Comparison of ENCODE assay signal across 17 cellular contexts in genomic region chr2:69948963-69949645, GRCh38. TPM values are rescaled to one million over a fixed set of nuclear protein-coding genes. Genes with fewer than 3 reads are reported as not detected.
"Had no signal": no experiment of that assay in that cellular context is flagged by ENCODE, and none has a peak within 500 bp of the region (broad histone marks: within the 10 kb centered on the region; RNA-seq: fewer than 3 reads in every experiment).

No MANE protein-coding gene starts in this region.

- H3K79me2 ChIP-seq: hepatocyte had no signal

- H3K4me1 Mint-ChIP-seq: nephron, WTC11 had no signal

- H3K27me3 Mint-ChIP-seq: T-cell had no signal

- ATAC-seq: activated T-cell treated with anti-CD3 and anti-CD28 coated beads, Interleukin-2, amount 50 U/mL, for 72 hours; esophagus mucosa; left ventricle myocardium superior; T-cell; upper lobe of right lung had no signal

- FAIRE-seq: colon, keratinocyte had no signal

- H3K9me3 Mint-ChIP-seq: activated CD4-positive, alpha-beta memory T cell treated with anti-CD3 and anti-CD28 coated beads, Interleukin-2, amount 10 ng/mL, durations not matched to agents 7 days and 5 days; activated T-cell treated with anti-CD3 and anti-CD28 coated beads, Interleukin-2, amount 50 U/mL, for 72 hours; memory B cell; nephron; T-cell; WTC11 had no signal

- H3K27ac ChIP-seq: hepatocyte, thoracic aorta, upper lobe of right lung had no signal

- DNase-seq: activated CD4-positive, alpha-beta memory T cell treated with anti-CD3 and anti-CD28 coated beads, Interleukin-2, amount 10 ng/mL, durations not matched to agents 7 days and 5 days; activated CD4-positive, alpha-beta T cell treated with anti-CD3 and anti-CD28 coated beads for 4 hours; activated naive CD4-positive, alpha-beta T cell; activated T-cell treated with anti-CD3 and anti-CD28 coated beads, Interleukin-2, amount 50 U/mL, for 72 hours; left ventricle myocardium superior; spleen; T-cell; upper lobe of right lung had no signal

- H2AFZ ChIP-seq: hepatocyte had no signal

- H3K4me3 ChIP-seq: hepatocyte, thoracic aorta, upper lobe of right lung had no signal

- H3K27ac Mint-ChIP-seq: activated T-cell treated with anti-CD3 and anti-CD28 coated beads, Interleukin-2, amount 50 U/mL, for 72 hours; memory B cell; nephron; progenitor cell of endocrine pancreas; T-cell; WTC11 had no signal

- H3K36me3 Mint-ChIP-seq: T-cell, WTC11 had no signal

- H3K4me2 ChIP-seq: hepatocyte had no signal

- H3K27me3 ChIP-seq: hepatocyte had no signal

- H3K9me3 ChIP-seq: spleen, thoracic aorta, upper lobe of right lung had no signal

- H3K36me3 ChIP-seq: thoracic aorta, upper lobe of right lung had no signal

- H3K4me3 Mint-ChIP-seq: activated CD4-positive, alpha-beta memory T cell treated with anti-CD3 and anti-CD28 coated beads, Interleukin-2, amount 10 ng/mL, durations not matched to agents 7 days and 5 days; activated T-cell treated with anti-CD3 and anti-CD28 coated beads, Interleukin-2, amount 50 U/mL, for 72 hours; memory B cell; nephron; T-cell; WTC11 had no signal

RNA-seq across cellular contexts. Expression of gene ASPRV1, which starts 12.3 kb away (rescaled TPM):
- polyA plus RNA-seq: hepatocyte had no signal
